Comparison of ENCODE assay signal across 10 cellular contexts in the genomic region with DNA sequence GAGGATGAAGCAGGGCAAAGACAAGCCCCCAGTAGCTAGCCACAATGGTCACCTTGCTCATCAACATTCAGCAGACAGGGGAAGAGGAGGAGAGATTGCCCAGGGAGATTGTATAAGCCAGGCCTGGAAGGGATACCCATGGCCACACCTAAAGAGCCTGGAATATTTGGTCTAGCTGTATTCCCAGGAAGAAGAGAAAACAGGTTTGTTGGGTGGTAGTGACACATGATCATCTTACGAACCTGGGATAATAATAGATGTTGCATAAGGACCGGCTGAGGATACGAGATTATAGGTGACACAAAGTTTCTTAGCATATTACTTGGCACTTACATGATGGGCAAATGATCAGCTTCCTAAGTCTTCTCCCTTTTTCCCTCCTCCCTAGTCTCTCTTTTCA.
"Had no signal": no experiment of that assay in that cellular context is flagged by ENCODE, and none has a peak within 500 bp of the region (broad histone marks: within the 10 kb centered on the region; RNA-seq: fewer than 3 reads in every experiment).

No MANE protein-coding gene starts in this region.

- H2AFZ ChIP-seq: GM23248 had no signal

- H3K27ac ChIP-seq: GM23248, HL-60 had no signal

- DNase-seq: GM23248, GOT3, H7, HFFc6, KG1 had no signal

- H3K9ac ChIP-seq: GM23248 had no signal

- H3K9me3 ChIP-seq: HAP-1 had no signal

- H3K4me3 ChIP-seq: GM23248, HAP-1, K562 had no signal

- ATAC-seq: HCT116, HepG2, K562 had no signal

- H3K36me3 ChIP-seq: HAP-1 had no signal
